ENCODE assay signal across 1 cellular context in the genomic region with DNA sequence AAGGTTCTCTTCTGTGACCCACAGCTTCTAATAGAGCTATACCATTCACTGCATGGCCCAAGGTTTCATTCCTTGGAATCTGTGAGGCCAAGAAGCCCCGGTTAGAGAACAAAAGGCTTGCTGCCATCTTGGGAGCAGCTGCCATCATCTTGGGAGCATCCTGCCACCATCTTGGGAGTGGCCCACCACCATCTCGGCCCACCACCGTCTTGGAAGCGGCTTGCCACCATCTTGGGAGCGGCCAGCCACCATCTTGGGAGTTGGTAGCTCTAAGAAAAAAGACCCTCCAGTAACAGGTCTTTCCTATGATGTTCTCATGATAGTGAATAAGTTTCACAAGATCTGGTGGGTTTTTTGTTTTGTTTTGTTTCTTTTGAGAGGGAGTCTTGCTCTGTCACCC.
TF ChIP-seq lines count a peak whose summit lies in the region.

No MANE protein-coding gene starts in this region.

TF ChIP-seq in GM23338, 12 proteins besides CTCF, POLR2A, EP300 and RAD21:
- TF ChIP-seq ZNF331 (CRISPR knock-in tag; IDR thresholded peaks at IDR 0.05; ENCODE audit: low read depth) = no peak
- no peak for TF ChIP-seq STAT1 (IDR thresholded peaks at IDR 0.05; ENCODE audit: unreplicated experiment)
- TF ChIP-seq, protein P1, sequence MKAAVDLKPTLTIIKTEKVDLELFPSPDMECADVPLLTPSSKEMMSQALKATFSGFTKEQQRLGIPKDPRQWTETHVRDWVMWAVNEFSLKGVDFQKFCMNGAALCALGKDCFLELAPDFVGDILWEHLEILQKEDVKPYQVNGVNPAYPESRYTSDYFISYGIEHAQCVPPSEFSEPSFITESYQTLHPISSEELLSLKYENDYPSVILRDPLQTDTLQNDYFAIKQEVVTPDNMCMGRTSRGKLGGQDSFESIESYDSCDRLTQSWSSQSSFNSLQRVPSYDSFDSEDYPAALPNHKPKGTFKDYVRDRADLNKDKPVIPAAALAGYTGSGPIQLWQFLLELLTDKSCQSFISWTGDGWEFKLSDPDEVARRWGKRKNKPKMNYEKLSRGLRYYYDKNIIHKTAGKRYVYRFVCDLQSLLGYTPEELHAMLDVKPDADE (IDR thresholded peaks at IDR 0.05) = no peak
- TF ChIP-seq, protein P2, sequence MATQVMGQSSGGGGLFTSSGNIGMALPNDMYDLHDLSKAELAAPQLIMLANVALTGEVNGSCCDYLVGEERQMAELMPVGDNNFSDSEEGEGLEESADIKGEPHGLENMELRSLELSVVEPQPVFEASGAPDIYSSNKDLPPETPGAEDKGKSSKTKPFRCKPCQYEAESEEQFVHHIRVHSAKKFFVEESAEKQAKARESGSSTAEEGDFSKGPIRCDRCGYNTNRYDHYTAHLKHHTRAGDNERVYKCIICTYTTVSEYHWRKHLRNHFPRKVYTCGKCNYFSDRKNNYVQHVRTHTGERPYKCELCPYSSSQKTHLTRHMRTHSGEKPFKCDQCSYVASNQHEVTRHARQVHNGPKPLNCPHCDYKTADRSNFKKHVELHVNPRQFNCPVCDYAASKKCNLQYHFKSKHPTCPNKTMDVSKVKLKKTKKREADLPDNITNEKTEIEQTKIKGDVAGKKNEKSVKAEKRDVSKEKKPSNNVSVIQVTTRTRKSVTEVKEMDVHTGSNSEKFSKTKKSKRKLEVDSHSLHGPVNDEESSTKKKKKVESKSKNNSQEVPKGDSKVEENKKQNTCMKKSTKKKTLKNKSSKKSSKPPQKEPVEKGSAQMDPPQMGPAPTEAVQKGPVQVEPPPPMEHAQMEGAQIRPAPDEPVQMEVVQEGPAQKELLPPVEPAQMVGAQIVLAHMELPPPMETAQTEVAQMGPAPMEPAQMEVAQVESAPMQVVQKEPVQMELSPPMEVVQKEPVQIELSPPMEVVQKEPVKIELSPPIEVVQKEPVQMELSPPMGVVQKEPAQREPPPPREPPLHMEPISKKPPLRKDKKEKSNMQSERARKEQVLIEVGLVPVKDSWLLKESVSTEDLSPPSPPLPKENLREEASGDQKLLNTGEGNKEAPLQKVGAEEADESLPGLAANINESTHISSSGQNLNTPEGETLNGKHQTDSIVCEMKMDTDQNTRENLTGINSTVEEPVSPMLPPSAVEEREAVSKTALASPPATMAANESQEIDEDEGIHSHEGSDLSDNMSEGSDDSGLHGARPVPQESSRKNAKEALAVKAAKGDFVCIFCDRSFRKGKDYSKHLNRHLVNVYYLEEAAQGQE (IDR thresholded peaks at IDR 0.05; ENCODE audit: unreplicated experiment) = no peak
